ENCODE assay signal across 33 cellular contexts in the genomic region with DNA sequence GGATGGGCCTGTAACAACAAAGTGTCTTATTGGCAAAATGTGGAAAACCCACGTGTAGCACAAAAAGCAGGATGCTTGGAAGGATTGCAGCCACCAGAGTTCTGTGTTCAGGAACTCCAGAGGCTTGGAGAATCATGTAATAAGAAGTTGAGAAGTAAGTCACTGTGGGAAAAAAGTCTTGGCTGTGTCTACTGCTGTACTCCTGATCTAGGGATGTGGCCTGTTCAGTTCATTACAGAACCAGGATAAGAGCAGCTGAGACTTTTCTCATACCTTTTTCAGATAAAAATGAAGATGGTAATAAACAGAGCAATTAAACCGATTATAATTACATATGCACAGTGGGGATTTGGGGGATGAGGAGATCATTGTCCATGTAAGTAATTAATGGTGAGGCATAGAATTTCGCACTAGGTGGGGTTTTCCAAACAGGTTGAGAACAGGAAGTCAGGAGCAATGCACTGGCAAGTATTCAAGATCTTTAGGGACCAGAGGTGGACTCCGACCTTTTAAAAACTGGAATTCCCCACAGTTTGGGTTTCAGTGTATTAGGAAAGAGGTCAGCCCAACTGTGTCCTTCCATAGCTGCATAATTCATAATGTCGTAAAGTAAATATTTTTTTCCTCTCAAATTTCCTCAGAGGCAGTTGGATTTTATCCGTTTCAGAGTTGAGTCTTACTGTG.
DNase-seq lines count a peak whose midpoint lies in the region; ATAC-seq and TF ChIP-seq lines count a peak whose summit lies in the region.
"Had no signal": no experiment of that assay in that cellular context is flagged by ENCODE, and none has a peak within 500 bp of the region (broad histone marks: within the 10 kb centered on the region; RNA-seq: fewer than 3 reads in every experiment).

No MANE protein-coding gene starts in this region.

- peaks cover 4% of the 10 kb centered on the region for H3K27me3 Mint-ChIP-seq in nephron (ENCODE audit: low read depth)
- H3K27me3 Mint-ChIP-seq: activated B cell treated with CpG ODN at 0.5 μM for 24 hours; activated T-cell treated with anti-CD3 and anti-CD28 coated beads, Interleukin-2, amount 50 U/mL, for 24 hours; dendritic cell treated with granulocyte-macrophage colony-stimulating factor and Interleukin-4, amounts not matched to agents 40 ng/mL and 50 ng/mL, for 4 days had no signal

- peaks cover 12% of the 10 kb centered on the region for H3K9me3 Mint-ChIP-seq in nephron
- H3K9me3 Mint-ChIP-seq: dendritic cell treated with granulocyte-macrophage colony-stimulating factor and Interleukin-4, amounts not matched to agents 40 ng/mL and 50 ng/mL, for 4 days had no signal

- TF ChIP-seq CTCF in epithelial cell of proximal tubule (conservative IDR thresholded peaks at IDR 0.05; ENCODE audit: low read depth, low read length), result no peak
- TF ChIP-seq CTCF in nephron (IDR thresholded peaks at IDR 0.05; ENCODE audit: unreplicated experiment in 3 of 3), result no peak

- peak overlapping the region in 2 of 3 experiments; percentile 3 to 30 for H3K27ac Mint-ChIP-seq in nephron
- H3K27ac Mint-ChIP-seq: activated B cell treated with CpG ODN at 0.5 μM for 24 hours; activated naive CD8-positive, alpha-beta T cell treated with anti-CD3 and anti-CD28 coated beads, Interleukin-2, amount 10 ng/mL, durations not matched to agents 7 days and 5 days; activated T-cell treated with anti-CD3 and anti-CD28 coated beads, Interleukin-2, amount 50 U/mL, for 24 hours; CD4-positive, CD25-positive, alpha-beta regulatory T cell; dendritic cell treated with granulocyte-macrophage colony-stimulating factor and Interleukin-4, amounts not matched to agents 40 ng/mL and 50 ng/mL, for 4 days; H9; T-helper 1 cell treated with Interleukin-12 subunit alpha and Interleukin-12 subunit beta and Interleukin-4 antibody, amounts not matched to agents 30 μg/mL and 1 μg/mL, for 36 hours had no signal

- peaks cover 4% of the 10 kb centered on the region for H3K36me3 Mint-ChIP-seq in nephron (ENCODE audit: low read depth)
- H3K36me3 Mint-ChIP-seq: activated naive CD8-positive, alpha-beta T cell treated with anti-CD3 and anti-CD28 coated beads, Interleukin-2, amount 10 ng/mL, durations not matched to agents 7 days and 5 days; CD4-positive, CD25-positive, alpha-beta regulatory T cell had no signal

- peaks cover 5% of the 10 kb centered on the region for H3K4me1 Mint-ChIP-seq in nephron
- H3K4me1 Mint-ChIP-seq: activated B cell treated with CpG ODN at 0.5 μM for 24 hours; activated naive CD8-positive, alpha-beta T cell treated with anti-CD3 and anti-CD28 coated beads, Interleukin-2, amount 10 ng/mL, durations not matched to agents 7 days and 5 days; CD4-positive, CD25-positive, alpha-beta regulatory T cell; H9 had no signal

- no peak for ATAC-seq in HG03521 (IDR thresholded peaks at IDR 0.05; ENCODE audit: unreplicated experiment)
- ATAC-seq: PC-3; Right ventricle myocardium inferior; SK-N-SH treated with all-trans-retinoic acid at 6 μM for 48 hours; stimulated activated naive CD8-positive, alpha-beta T cell treated with anti-CD3 and anti-CD28 coated beads, Interleukin-15, Interleukin-2, amounts not matched to agents 100 U/mL and 50 U/mL, for 24 hours had no signal

- no peak overlapping the region for H3K4me3 Mint-ChIP-seq in nephron
- H3K4me3 Mint-ChIP-seq: activated B cell treated with CpG ODN at 0.5 μM for 24 hours; activated naive CD8-positive, alpha-beta T cell treated with anti-CD3 and anti-CD28 coated beads, Interleukin-2, amount 10 ng/mL, durations not matched to agents 7 days and 5 days; activated T-cell treated with anti-CD3 and anti-CD28 coated beads, Interleukin-2, amount 50 U/mL, for 24 hours; CD4-positive, CD25-positive, alpha-beta regulatory T cell; dendritic cell treated with granulocyte-macrophage colony-stimulating factor and Interleukin-4, amounts not matched to agents 40 ng/mL and 50 ng/mL, for 4 days; H9; nephron progenitor cell; T-helper 1 cell treated with Interleukin-12 subunit alpha and Interleukin-12 subunit beta and Interleukin-4 antibody, amounts not matched to agents 30 μg/mL and 1 μg/mL, for 36 hours had no signal

- no peak overlapping the region for H3K4me3 ChIP-seq in epithelial cell of proximal tubule (ENCODE audit: low read depth, low read length)
- H3K4me3 ChIP-seq: esophagus squamous epithelium, ovary, smooth muscle cell had no signal

- DNase-seq in NCI-H2196 (lab: John Stamatoyannopoulos, UW; ENCODE audit: unreplicated experiment), result peak; percentile 1
- no peak for DNase-seq in NCI-H2196 treated with DMSO at 0.1 percent for 48 hours (lab: John Stamatoyannopoulos, UW; ENCODE audit: unreplicated experiment)
- peak; percentile 50 for DNase-seq in NCI-H146 treated with DMSO at 0.1 percent for 48 hours (lab: John Stamatoyannopoulos, UW; ENCODE audit: unreplicated experiment)
- peak; percentile 71 for DNase-seq in epithelial cell of proximal tubule (ENCODE audit: low read depth)
- no peak for DNase-seq in NOMO-1 treated with DMSO at 0.1 percent for 48 hours (lab: John Stamatoyannopoulos, UW; ENCODE audit: unreplicated experiment)
- DNase-seq in activated effector memory CD4-positive, alpha-beta T cell treated with Interleukin-2 at 50 U/mL for 16 hours, result no peak
- DNase-seq: activated B cell treated with CpG ODN at 0.5 μM for 24 hours; activated CD4-positive, alpha-beta T cell treated with anti-CD3 and anti-CD28 coated beads, Interleukin-2, amount 50 U/mL, for 1 hour; activated gamma-delta T cell treated with Interleukin-2 at 50 U/mL for 16 hours; activated naive CD8-positive, alpha-beta T cell treated with anti-CD3 and anti-CD28 coated beads, Interleukin-2, amount 10 ng/mL, durations not matched to agents 7 days and 5 days; activated T-cell treated with anti-CD3 and anti-CD28 coated beads, Interleukin-2, amount 50 U/mL, for 24 hours; aorta; CD4-positive, CD25-positive, alpha-beta regulatory T cell; DMS 273 treated with DMSO at 0.1 percent for 48 hours; EL; esophagus squamous epithelium; H9; hippocampal formation; Kasumi-1; NCI-H1436; nephron progenitor cell; NK-92 treated with Interleukin-12 subunit alpha and Interleukin-12 subunit beta, amount 100 ng/mL, for 24 hours; ovary; PC-3; retina; stimulated activated naive CD8-positive, alpha-beta T cell treated with anti-CD3 and anti-CD28 coated beads, Interleukin-15, Interleukin-2, amounts not matched to agents 100 U/mL and 50 U/mL, for 24 hours had no signal

Comparison
In these comparisons a context has a peak if more than half of its experiments do, and no peak if none do; other contexts are left out.
1. DNase-seq: peak in NCI-H2196 (single experiment), NCI-H146 treated with DMSO at 0.1 percent for 48 hours (single experiment) and epithelial cell of proximal tubule (single experiment); none in NCI-H2196 treated with DMSO at 0.1 percent for 48 hours (single experiment), NOMO-1 treated with DMSO at 0.1 percent for 48 hours (single experiment) and activated effector memory CD4-positive, alpha-beta T cell treated with Interleukin-2 at 50 U/mL for 16 hours (single experiment).